ENCODE assay signal across 5 cellular contexts in genomic region chr5:181203842-181204560, GRCh38. TPM values are rescaled to one million over a fixed set of nuclear protein-coding genes. Genes with fewer than 3 reads are reported as not detected.
DNase-seq lines count a peak whose midpoint lies in the region; ATAC-seq and TF ChIP-seq lines count a peak whose summit lies in the region.

No MANE protein-coding gene starts in this region.

- H3K4me3 ChIP-seq in RWPE2 (ENCODE audit: severe bottlenecking), result peak overlapping the region; percentile 67
- peak overlapping the region in 4 of 5 donors; percentile 69 to 80 (median 72) for H3K4me3 ChIP-seq in subcutaneous abdominal adipose tissue (ENCODE audit: low read depth in 1 of 5, low read length in 5 of 5)

- H3K9me3 ChIP-seq in RWPE2 (ENCODE audit: severe bottlenecking), result no peaks in the 10 kb centered on the region
- H3K9me3 ChIP-seq in subcutaneous abdominal adipose tissue (ENCODE audit: control insufficient read depth in 5 of 5, low read length in 5 of 5), result peaks cover 0 to 4% (median 0%) of the 10 kb centered on the region in 5 donors

- ATAC-seq in RWPE2 (ENCODE audit: low read depth) (peak; percentile 6), foreskin keratinocyte (peak; percentile 1)

- H3K27me3 ChIP-seq in RWPE2 (ENCODE audit: insufficient read depth, poor library complexity, severe bottlenecking) (no peaks in the 10 kb centered on the region), foreskin keratinocyte (no peaks in the 10 kb centered on the region), subcutaneous abdominal adipose tissue (ENCODE audit: control insufficient read depth in 5 of 5, insufficient read depth in 4 of 5, low read length in 5 of 5) (no peaks in the 10 kb centered on the region)

- H3K4me1 ChIP-seq in RWPE2 (ENCODE audit: insufficient read depth, poor library complexity, severe bottlenecking), result peaks cover 12% of the 10 kb centered on the region
- H3K4me1 ChIP-seq in foreskin keratinocyte, result peaks cover 6% of the 10 kb centered on the region
- peaks cover 3 to 45% (median 35%) of the 10 kb centered on the region in 5 donors for H3K4me1 ChIP-seq in subcutaneous abdominal adipose tissue (ENCODE audit: control insufficient read depth in 5 of 5, insufficient read depth in 5 of 5, low read length in 5 of 5)

- peak; percentile 76 for DNase-seq in RWPE2 (ENCODE audit: low spot score)
- DNase-seq in foreskin keratinocyte, result peak in 1 of 2 donors; percentile 49
- DNase-seq in HuH-7 (ENCODE audit: low spot score), result no peak
- no peak for DNase-seq in foreskin melanocyte

- peak overlapping the region; percentile 76 for H3K27ac ChIP-seq in RWPE2 (ENCODE audit: poor library complexity, severe bottlenecking)
- H3K27ac ChIP-seq in foreskin keratinocyte, result no peak overlapping the region
- peak overlapping the region; percentile 37 for H3K27ac ChIP-seq in subcutaneous abdominal adipose tissue (ENCODE audit: low read depth, low read length)

- TF ChIP-seq CTCF in RWPE2 (IDR thresholded peaks at IDR 0.05; ENCODE audit: poor library complexity, severe bottlenecking) (no peak), foreskin keratinocyte (conservative IDR thresholded peaks at IDR 0.05) (no peak)

- no peak overlapping the region for H3K9ac ChIP-seq in subcutaneous abdominal adipose tissue (ENCODE audit: low read length in 5 of 5)

- H3K36me3 ChIP-seq in RWPE2 (ENCODE audit: low read depth) (peaks cover 19% of the 10 kb centered on the region), subcutaneous abdominal adipose tissue (ENCODE audit: control insufficient read depth in 5 of 5, insufficient read depth in 5 of 5, low read length in 5 of 5) (no peaks in the 10 kb centered on the region)

RNA-seq across cellular contexts. Expression of gene TRIM7, which starts 1.0 kb away (rescaled TPM):
- total RNA-seq in foreskin keratinocyte, result 33.3 and 37.6 TPM in 2 replicates
- 36.7 and 39.0 TPM in 2 replicates for polyA plus RNA-seq in foreskin keratinocyte

RNA-seq across cellular contexts. Expression of gene TRIM41, which starts 19.1 kb away (rescaled TPM):
- total RNA-seq in foreskin keratinocyte, result 17.5 and 17.9 TPM in 2 replicates
- 15.6 and 17.3 TPM in 2 replicates for polyA plus RNA-seq in foreskin keratinocyte

RNA-seq across cellular contexts. Expression of gene RACK1, which starts 39.7 kb away (rescaled TPM):
- total RNA-seq in foreskin keratinocyte, result 3,025 and 3,078 TPM in 2 replicates
- 2,685 and 2,690 TPM in 2 replicates for polyA plus RNA-seq in foreskin keratinocyte

RNA-seq across cellular contexts. Expression of gene OR2V2, which starts 56.6 kb away (rescaled TPM):
- not detected in 2 replicates for total RNA-seq in foreskin keratinocyte
- polyA plus RNA-seq in foreskin keratinocyte, result not detected in 2 replicates

RNA-seq across cellular contexts. Expression of gene TRIM52, which starts 56.9 kb away (rescaled TPM):
- total RNA-seq in foreskin keratinocyte, result 2.6 and 2.8 TPM in 2 replicates
- polyA plus RNA-seq in foreskin keratinocyte, result 0.97 and 1.1 TPM in 2 replicates
